Comparison of ENCODE assay signal across 1 cellular context in genomic region chr9:98998441-98999151, GRCh38.
TF ChIP-seq lines count a peak whose summit lies in the region.

No MANE protein-coding gene starts in this region.

TF ChIP-seq in K562, 482 proteins besides CTCF, POLR2A, EP300 and RAD21 (continued from another document and continues in another):
- TF ChIP-seq, protein P1, sequence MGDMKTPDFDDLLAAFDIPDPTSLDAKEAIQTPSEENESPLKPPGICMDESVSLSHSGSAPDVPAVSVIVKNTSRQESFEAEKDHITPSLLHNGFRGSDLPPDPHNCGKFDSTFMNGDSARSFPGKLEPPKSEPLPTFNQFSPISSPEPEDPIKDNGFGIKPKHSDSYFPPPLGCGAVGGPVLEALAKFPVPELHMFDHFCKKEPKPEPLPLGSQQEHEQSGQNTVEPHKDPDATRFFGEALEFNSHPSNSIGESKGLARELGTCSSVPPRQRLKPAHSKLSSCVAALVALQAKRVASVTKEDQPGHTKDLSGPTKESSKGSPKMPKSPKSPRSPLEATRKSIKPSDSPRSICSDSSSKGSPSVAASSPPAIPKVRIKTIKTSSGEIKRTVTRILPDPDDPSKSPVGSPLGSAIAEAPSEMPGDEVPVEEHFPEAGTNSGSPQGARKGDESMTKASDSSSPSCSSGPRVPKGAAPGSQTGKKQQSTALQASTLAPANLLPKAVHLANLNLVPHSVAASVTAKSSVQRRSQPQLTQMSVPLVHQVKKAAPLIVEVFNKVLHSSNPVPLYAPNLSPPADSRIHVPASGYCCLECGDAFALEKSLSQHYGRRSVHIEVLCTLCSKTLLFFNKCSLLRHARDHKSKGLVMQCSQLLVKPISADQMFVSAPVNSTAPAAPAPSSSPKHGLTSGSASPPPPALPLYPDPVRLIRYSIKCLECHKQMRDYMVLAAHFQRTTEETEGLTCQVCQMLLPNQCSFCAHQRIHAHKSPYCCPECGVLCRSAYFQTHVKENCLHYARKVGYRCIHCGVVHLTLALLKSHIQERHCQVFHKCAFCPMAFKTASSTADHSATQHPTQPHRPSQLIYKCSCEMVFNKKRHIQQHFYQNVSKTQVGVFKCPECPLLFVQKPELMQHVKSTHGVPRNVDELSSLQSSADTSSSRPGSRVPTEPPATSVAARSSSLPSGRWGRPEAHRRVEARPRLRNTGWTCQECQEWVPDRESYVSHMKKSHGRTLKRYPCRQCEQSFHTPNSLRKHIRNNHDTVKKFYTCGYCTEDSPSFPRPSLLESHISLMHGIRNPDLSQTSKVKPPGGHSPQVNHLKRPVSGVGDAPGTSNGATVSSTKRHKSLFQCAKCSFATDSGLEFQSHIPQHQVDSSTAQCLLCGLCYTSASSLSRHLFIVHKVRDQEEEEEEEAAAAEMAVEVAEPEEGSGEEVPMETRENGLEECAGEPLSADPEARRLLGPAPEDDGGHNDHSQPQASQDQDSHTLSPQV (IDR thresholded peaks at IDR 0.05), result peak; percentile 74; the same call in 1 of the 2 replicates
- TF ChIP-seq ADNP (tag; IDR thresholded peaks at IDR 0.05) (no peak), ZFPM2 (CRISPR knock-in tag; IDR thresholded peaks at IDR 0.05) (0 out of 2 replicates have a peak, but pooled peaks have one; percentile 39), POLR2AphosphoS5 (IDR thresholded peaks at IDR 0.05; ENCODE audit: control insufficient read depth, insufficient read depth, low read depth, low read length) (no peak), GABPB1 (CRISPR knock-in tag; IDR thresholded peaks at IDR 0.05) (no peak), CREM (IDR thresholded peaks at IDR 0.05; ENCODE audit: low read depth) (peak; percentile 32; the same call in 1 of the 2 replicates), BHLHE40 (IDR thresholded peaks at IDR 0.05; ENCODE audit: low read length) (peak; percentile 71), YY1 (IDR thresholded peaks at IDR 0.05; ENCODE audit: borderline replicate concordance in 1 of 3, control insufficient read depth in 1 of 3, extremely low read depth in 1 of 3, insufficient read depth in 3 of 3, insufficient read length in 1 of 3, insufficient replicate concordance in 2 of 3, low read depth in 1 of 3, low read length in 2 of 3) (peak in 2 of 3 experiments; percentile 57 to 61), ESRRA (IDR thresholded peaks at IDR 0.05; ENCODE audit: borderline replicate concordance, low read depth) (peak; percentile 89), KAT7 (CRISPR knock-in tag; IDR thresholded peaks at IDR 0.05; ENCODE audit: borderline replicate concordance) (no peak), MAZ (CRISPR knock-in tag; conservative IDR thresholded peaks at IDR 0.05 in 1 of 2, IDR thresholded peaks at IDR 0.05 in 1 of 2) (peak in 1 of 2 experiments; percentile 62; a peak in 1 of 4 replicates), ATF7 (IDR thresholded peaks at IDR 0.05) (peak; percentile 30; the same call in 1 of the 2 replicates), MBD1 (CRISPR knock-in tag; IDR thresholded peaks at IDR 0.05) (no peak), RBM22 (IDR thresholded peaks at IDR 0.05; ENCODE audit: low read depth, low read length, poor library complexity, severe bottlenecking) (no peak), TBP (optimal IDR thresholded peaks at IDR 0.05; ENCODE audit: low read depth, low read length) (no peak), TEAD2 (tag; IDR thresholded peaks at IDR 0.05) (no peak), FOXO4 (CRISPR knock-in tag; IDR thresholded peaks at IDR 0.05) (no peak), SP1 (CRISPR knock-in tag; IDR thresholded peaks at IDR 0.05) (peak; percentile 45; the same call in 1 of the 2 replicates), ZNF589 (CRISPR knock-in tag; IDR thresholded peaks at IDR 0.05; ENCODE audit: low read depth) (peak; percentile 67; the same call in 1 of the 2 replicates), PML (IDR thresholded peaks at IDR 0.05; ENCODE audit: low read length) (no peak), EGR1 (conservative IDR thresholded peaks at IDR 0.05) (0 out of 2 replicates have a peak, but pooled peaks have one; percentile 21), TAF1 (IDR thresholded peaks at IDR 0.05; ENCODE audit: control insufficient read depth, extremely low read depth, insufficient read depth, low read length, severe bottlenecking) (no peak), HLTF (IDR thresholded peaks at IDR 0.05) (no peak), ZEB2 (IDR thresholded peaks at IDR 0.05) (no peak), ELK3 (CRISPR knock-in tag; IDR thresholded peaks at IDR 0.05) (no peak), CXXC5 (CRISPR knock-in tag; IDR thresholded peaks at IDR 0.05) (no peak), RCOR1 (IDR thresholded peaks at IDR 0.05; ENCODE audit: borderline replicate concordance in 1 of 2, low read depth in 2 of 2, low read length in 2 of 2) (peak in 1 of 2 experiments; percentile 33; a peak in 1 of 4 replicates), XRCC4 (IDR thresholded peaks at IDR 0.05; ENCODE audit: extremely low read depth, insufficient read depth, insufficient read length) (no peak), TAF7 (tag; IDR thresholded peaks at IDR 0.05) (no peak)
- TF ChIP-seq, protein P2, sequence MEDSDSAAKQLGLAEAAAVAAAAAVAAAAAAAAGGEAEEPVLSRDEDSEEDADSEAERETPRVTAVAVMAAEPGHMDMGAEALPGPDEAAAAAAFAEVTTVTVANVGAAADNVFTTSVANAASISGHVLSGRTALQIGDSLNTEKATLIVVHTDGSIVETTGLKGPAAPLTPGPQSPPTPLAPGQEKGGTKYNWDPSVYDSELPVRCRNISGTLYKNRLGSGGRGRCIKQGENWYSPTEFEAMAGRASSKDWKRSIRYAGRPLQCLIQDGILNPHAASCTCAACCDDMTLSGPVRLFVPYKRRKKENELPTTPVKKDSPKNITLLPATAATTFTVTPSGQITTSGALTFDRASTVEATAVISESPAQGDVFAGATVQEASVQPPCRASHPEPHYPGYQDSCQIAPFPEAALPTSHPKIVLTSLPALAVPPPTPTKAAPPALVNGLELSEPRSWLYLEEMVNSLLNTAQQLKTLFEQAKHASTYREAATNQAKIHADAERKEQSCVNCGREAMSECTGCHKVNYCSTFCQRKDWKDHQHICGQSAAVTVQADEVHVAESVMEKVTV (CRISPR knock-in tag; IDR thresholded peaks at IDR 0.05), result peak; percentile 78
- TF ChIP-seq, protein P3, sequence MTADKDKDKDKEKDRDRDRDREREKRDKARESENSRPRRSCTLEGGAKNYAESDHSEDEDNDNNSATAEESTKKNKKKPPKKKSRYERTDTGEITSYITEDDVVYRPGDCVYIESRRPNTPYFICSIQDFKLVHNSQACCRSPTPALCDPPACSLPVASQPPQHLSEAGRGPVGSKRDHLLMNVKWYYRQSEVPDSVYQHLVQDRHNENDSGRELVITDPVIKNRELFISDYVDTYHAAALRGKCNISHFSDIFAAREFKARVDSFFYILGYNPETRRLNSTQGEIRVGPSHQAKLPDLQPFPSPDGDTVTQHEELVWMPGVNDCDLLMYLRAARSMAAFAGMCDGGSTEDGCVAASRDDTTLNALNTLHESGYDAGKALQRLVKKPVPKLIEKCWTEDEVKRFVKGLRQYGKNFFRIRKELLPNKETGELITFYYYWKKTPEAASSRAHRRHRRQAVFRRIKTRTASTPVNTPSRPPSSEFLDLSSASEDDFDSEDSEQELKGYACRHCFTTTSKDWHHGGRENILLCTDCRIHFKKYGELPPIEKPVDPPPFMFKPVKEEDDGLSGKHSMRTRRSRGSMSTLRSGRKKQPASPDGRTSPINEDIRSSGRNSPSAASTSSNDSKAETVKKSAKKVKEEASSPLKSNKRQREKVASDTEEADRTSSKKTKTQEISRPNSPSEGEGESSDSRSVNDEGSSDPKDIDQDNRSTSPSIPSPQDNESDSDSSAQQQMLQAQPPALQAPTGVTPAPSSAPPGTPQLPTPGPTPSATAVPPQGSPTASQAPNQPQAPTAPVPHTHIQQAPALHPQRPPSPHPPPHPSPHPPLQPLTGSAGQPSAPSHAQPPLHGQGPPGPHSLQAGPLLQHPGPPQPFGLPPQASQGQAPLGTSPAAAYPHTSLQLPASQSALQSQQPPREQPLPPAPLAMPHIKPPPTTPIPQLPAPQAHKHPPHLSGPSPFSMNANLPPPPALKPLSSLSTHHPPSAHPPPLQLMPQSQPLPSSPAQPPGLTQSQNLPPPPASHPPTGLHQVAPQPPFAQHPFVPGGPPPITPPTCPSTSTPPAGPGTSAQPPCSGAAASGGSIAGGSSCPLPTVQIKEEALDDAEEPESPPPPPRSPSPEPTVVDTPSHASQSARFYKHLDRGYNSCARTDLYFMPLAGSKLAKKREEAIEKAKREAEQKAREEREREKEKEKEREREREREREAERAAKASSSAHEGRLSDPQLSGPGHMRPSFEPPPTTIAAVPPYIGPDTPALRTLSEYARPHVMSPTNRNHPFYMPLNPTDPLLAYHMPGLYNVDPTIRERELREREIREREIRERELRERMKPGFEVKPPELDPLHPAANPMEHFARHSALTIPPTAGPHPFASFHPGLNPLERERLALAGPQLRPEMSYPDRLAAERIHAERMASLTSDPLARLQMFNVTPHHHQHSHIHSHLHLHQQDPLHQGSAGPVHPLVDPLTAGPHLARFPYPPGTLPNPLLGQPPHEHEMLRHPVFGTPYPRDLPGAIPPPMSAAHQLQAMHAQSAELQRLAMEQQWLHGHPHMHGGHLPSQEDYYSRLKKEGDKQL (CRISPR knock-in tag; IDR thresholded peaks at IDR 0.05; ENCODE audit: borderline replicate concordance), result no peak
- TF ChIP-seq, protein P4, sequence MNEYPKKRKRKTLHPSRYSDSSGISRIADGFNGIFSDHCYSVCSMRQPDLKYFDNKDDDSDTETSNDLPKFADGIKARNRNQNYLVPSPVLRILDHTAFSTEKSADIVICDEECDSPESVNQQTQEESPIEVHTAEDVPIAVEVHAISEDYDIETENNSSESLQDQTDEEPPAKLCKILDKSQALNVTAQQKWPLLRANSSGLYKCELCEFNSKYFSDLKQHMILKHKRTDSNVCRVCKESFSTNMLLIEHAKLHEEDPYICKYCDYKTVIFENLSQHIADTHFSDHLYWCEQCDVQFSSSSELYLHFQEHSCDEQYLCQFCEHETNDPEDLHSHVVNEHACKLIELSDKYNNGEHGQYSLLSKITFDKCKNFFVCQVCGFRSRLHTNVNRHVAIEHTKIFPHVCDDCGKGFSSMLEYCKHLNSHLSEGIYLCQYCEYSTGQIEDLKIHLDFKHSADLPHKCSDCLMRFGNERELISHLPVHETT (CRISPR knock-in tag; conservative IDR thresholded peaks at IDR 0.05 in 1 of 2, IDR thresholded peaks at IDR 0.05 in 1 of 2), result 0 out of 4 replicates have a peak, but pooled peaks of 1 of the 2 experiments have one; percentile 45
- TF ChIP-seq, protein P5, sequence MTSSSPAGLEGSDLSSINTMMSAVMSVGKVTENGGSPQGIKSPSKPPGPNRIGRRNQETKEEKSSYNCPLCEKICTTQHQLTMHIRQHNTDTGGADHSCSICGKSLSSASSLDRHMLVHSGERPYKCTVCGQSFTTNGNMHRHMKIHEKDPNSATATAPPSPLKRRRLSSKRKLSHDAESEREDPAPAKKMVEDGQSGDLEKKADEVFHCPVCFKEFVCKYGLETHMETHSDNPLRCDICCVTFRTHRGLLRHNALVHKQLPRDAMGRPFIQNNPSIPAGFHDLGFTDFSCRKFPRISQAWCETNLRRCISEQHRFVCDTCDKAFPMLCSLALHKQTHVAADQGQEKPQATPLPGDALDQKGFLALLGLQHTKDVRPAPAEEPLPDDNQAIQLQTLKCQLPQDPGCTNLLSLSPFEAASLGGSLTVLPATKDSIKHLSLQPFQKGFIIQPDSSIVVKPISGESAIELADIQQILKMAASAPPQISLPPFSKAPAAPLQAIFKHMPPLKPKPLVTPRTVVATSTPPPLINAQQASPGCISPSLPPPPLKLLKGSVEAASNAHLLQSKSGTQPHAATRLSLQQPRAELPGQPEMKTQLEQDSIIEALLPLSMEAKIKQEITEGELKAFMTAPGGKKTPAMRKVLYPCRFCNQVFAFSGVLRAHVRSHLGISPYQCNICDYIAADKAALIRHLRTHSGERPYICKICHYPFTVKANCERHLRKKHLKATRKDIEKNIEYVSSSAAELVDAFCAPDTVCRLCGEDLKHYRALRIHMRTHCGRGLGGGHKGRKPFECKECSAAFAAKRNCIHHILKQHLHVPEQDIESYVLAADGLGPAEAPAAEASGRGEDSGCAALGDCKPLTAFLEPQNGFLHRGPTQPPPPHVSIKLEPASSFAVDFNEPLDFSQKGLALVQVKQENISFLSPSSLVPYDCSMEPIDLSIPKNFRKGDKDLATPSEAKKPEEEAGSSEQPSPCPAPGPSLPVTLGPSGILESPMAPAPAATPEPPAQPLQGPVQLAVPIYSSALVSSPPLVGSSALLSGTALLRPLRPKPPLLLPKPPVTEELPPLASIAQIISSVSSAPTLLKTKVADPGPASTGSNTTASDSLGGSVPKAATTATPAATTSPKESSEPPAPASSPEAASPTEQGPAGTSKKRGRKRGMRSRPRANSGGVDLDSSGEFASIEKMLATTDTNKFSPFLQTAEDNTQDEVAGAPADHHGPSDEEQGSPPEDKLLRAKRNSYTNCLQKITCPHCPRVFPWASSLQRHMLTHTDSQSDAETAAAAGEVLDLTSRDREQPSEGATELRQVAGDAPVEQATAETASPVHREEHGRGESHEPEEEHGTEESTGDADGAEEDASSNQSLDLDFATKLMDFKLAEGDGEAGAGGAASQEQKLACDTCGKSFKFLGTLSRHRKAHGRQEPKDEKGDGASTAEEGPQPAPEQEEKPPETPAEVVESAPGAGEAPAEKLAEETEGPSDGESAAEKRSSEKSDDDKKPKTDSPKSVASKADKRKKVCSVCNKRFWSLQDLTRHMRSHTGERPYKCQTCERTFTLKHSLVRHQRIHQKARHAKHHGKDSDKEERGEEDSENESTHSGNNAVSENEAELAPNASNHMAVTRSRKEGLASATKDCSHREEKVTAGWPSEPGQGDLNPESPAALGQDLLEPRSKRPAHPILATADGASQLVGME (CRISPR knock-in tag; IDR thresholded peaks at IDR 0.05), result peak; percentile 79; the same call in 1 of the 2 replicates
